27 cellular contexts compared by ENCODE assay signal in the genomic region with DNA sequence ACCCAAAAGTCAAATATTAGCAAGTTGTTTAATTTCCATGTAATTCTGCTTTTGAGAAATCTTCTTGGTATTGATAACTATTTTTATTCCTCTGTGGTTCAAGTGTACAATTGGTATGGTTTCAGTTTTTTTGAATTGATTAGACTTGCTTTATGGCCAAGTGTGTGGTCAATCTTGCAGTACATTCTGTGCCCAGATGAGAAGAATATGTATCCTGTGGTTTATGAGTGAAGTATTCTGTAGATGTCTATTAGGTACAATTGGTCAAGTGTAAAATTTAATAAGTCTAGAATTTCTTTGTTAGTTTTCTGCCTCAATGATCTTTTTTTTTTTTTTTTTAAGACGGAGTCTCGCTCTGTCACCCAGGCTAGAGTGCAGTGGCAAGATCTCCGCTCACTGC. TPM values are rescaled to one million over a fixed set of nuclear protein-coding genes. Genes with fewer than 3 reads are reported as not detected.
"Had no signal": no experiment of that assay in that cellular context is flagged by ENCODE, and none has a peak within 500 bp of the region (broad histone marks: within the 10 kb centered on the region; RNA-seq: fewer than 3 reads in every experiment).

No MANE protein-coding gene starts in this region.

- H3K4me1 Mint-ChIP-seq: neural progenitor cell had no signal

- H3K9me3 Mint-ChIP-seq: natural killer cell treated with Interleukin-12 subunit alpha and Interleukin-12 subunit beta and Interleukin-15 and Interleukin-18, amount 100 ng/mL, for 72 hours had no signal

- H3K4me3 Mint-ChIP-seq: natural killer cell treated with Interleukin-12 subunit alpha and Interleukin-12 subunit beta and Interleukin-15 and Interleukin-18, amount 100 ng/mL, for 72 hours; neural progenitor cell had no signal

- H3K36me3 Mint-ChIP-seq: natural killer cell treated with Interleukin-12 subunit alpha and Interleukin-12 subunit beta and Interleukin-15 and Interleukin-18, amount 100 ng/mL, for 72 hours; neural progenitor cell had no signal

- H3K27ac Mint-ChIP-seq: neural progenitor cell had no signal

- ATAC-seq: esophagus mucosa; heart left ventricle; left colon; left ventricle myocardium superior; natural killer cell treated with Interleukin-12 subunit alpha and Interleukin-12 subunit beta and Interleukin-15 and Interleukin-18, amount 100 ng/mL, for 72 hours had no signal

- DNase-seq: effector memory CD4-positive, alpha-beta T cell; heart left ventricle; hippocampal formation; left colon; left ventricle myocardium superior; mesenchymal stem cell; midbrain; nucleus accumbens; ovary; small intestine; stimulated activated CD4-positive, alpha-beta T cell treated with anti-CD3 and anti-CD28 coated beads, Interleukin-12 subunit alpha, Interleukin-12 subunit beta, amount 100 ng/mL, for 4 hours; stimulated activated naive CD4-positive, alpha-beta T cell; stomach; substantia nigra; transverse colon had no signal

RNA-seq across cellular contexts. Expression of a gene that starts 36.6 kb away (rescaled TPM):
- total RNA-seq: esophagus mucosa; fibroblast of lung; frontal cortex; glomerular endothelial cell; heart left ventricle; kidney epithelial cell; left colon; left ventricle myocardium superior; lung; natural killer cell treated with Interleukin-12 subunit alpha and Interleukin-12 subunit beta and Interleukin-15 and Interleukin-18, amount 100 ng/mL, for 72 hours; ovary; posterior vena cava; right atrium auricular region; stomach; thoracic aorta; transverse colon; ureter had no signal
